ENCODE assay signal across 35 cellular contexts in genomic region chr12:116563262-116563661, GRCh38.
"Had no signal": no experiment of that assay in that cellular context is flagged by ENCODE, and none has a peak within 500 bp of the region (broad histone marks: within the 10 kb centered on the region; RNA-seq: fewer than 3 reads in every experiment).

No MANE protein-coding gene starts in this region.

- H3K4me3 ChIP-seq: breast epithelium, pancreas, prostate gland, sigmoid colon, thoracic aorta, uterus had no signal

- H3K9me3 Mint-ChIP-seq: activated naive CD4-positive, alpha-beta T cell treated with anti-CD3 and anti-CD28 coated beads, Interleukin-2, amount 50 U/mL, for 24 hours had no signal

- DNase-seq: activated CD4-positive, alpha-beta T cell treated with anti-CD3 and anti-CD28 coated beads for 48 hours; activated CD4-positive, alpha-beta T cell treated with anti-CD3 and anti-CD28 coated beads, Interleukin-2, amount 50 U/mL, for 48 hours; activated CD8-positive, alpha-beta memory T cell treated with anti-CD3 and anti-CD28 coated beads, Interleukin-2, amount 50 U/mL, for 48 hours; activated naive CD8-positive, alpha-beta T cell treated with anti-CD3 and anti-CD28 coated beads, Interleukin-2, amount 50 U/mL, for 24 hours; activated T-cell treated with anti-CD3 and anti-CD28 coated beads, Interleukin-2, amount 50 U/mL, for 24 hours; amygdala; central memory CD4-positive, alpha-beta T cell; foreskin fibroblast; head of caudate nucleus; hypothalamus; immature natural killer cell; kidney; left colon; midbrain; naive thymus-derived CD4-positive, alpha-beta T cell; nucleus accumbens; pancreas; retina; sigmoid colon; small intestine; stimulated activated CD4-positive, alpha-beta T cell treated with anti-CD3 and anti-CD28 coated beads, Interleukin-4, amount 100 ng/mL, for 24 hours; T-helper 2 cell; uterus had no signal

- H3K36me3 ChIP-seq: breast epithelium, pancreas, prostate gland, sigmoid colon, thoracic aorta, uterus had no signal

- H3K27ac ChIP-seq: breast epithelium, pancreas, prostate gland, sigmoid colon, thoracic aorta, uterus, VCaP had no signal

- H3K27me3 Mint-ChIP-seq: activated naive CD4-positive, alpha-beta T cell treated with anti-CD3 and anti-CD28 coated beads, Interleukin-2, amount 50 U/mL, for 24 hours; activated T-cell treated with anti-CD3 and anti-CD28 coated beads, Interleukin-2, amount 50 U/mL, for 24 hours; memory B cell; stimulated activated naive CD8-positive, alpha-beta T cell treated with anti-CD3 and anti-CD28 coated beads, Interleukin-15, Interleukin-2, amounts not matched to agents 100 ng/mL and 50 ng/mL, for 24 hours; type B pancreatic cell had no signal

- H3K9me3 ChIP-seq: breast epithelium, pancreas, prostate gland had no signal

- H3K4me1 ChIP-seq: prostate gland, uterus had no signal

- H3K36me3 Mint-ChIP-seq: activated naive CD4-positive, alpha-beta T cell treated with anti-CD3 and anti-CD28 coated beads, Interleukin-2, amount 50 U/mL, for 24 hours had no signal

- H3K4me3 Mint-ChIP-seq: activated naive CD4-positive, alpha-beta T cell treated with anti-CD3 and anti-CD28 coated beads, Interleukin-2, amount 50 U/mL, for 24 hours; activated naive CD8-positive, alpha-beta T cell treated with anti-CD3 and anti-CD28 coated beads, Interleukin-2, amount 50 U/mL, for 24 hours; activated T-cell treated with anti-CD3 and anti-CD28 coated beads, Interleukin-2, amount 50 U/mL, for 24 hours; immature natural killer cell; memory B cell; naive thymus-derived CD4-positive, alpha-beta T cell; stimulated activated effector memory CD8-positive, alpha-beta T cell treated with anti-CD3 and anti-CD28 coated beads, Interleukin-12 subunit alpha, Interleukin-12 subunit beta, amount 100 ng/mL, for 72 hours; stimulated activated naive CD8-positive, alpha-beta T cell treated with anti-CD3 and anti-CD28 coated beads, Interleukin-15, Interleukin-2, amounts not matched to agents 100 ng/mL and 50 ng/mL, for 24 hours; type B pancreatic cell had no signal

- H3K27ac Mint-ChIP-seq: activated naive CD4-positive, alpha-beta T cell treated with anti-CD3 and anti-CD28 coated beads, Interleukin-2, amount 50 U/mL, for 24 hours; activated naive CD8-positive, alpha-beta T cell treated with anti-CD3 and anti-CD28 coated beads, Interleukin-2, amount 50 U/mL, for 24 hours; activated T-cell treated with anti-CD3 and anti-CD28 coated beads, Interleukin-2, amount 50 U/mL, for 24 hours; activated T-helper 2 cell treated with anti-CD3 and anti-CD28 coated beads, Interferon-gamma antibody, Interleukin-2, Interleukin-4, amounts not matched to agents 10 μg/mL and 5 μg/mL and 100 μg/mL, durations not matched to agents 14 hours and 24 hours and 36 hours; immature natural killer cell; memory B cell; stimulated activated effector memory CD8-positive, alpha-beta T cell treated with anti-CD3 and anti-CD28 coated beads, Interleukin-12 subunit alpha, Interleukin-12 subunit beta, amount 100 ng/mL, for 72 hours; stimulated activated naive CD8-positive, alpha-beta T cell treated with anti-CD3 and anti-CD28 coated beads, Interleukin-15, Interleukin-2, amounts not matched to agents 100 ng/mL and 50 ng/mL, for 24 hours; type B pancreatic cell had no signal

- ATAC-seq: activated CD4-positive, CD25-positive, alpha-beta regulatory T cell treated with anti-CD3 and anti-CD28 coated beads, Interleukin-2, amount 50 U/mL, for 24 hours; activated naive CD8-positive, alpha-beta T cell treated with anti-CD3 and anti-CD28 coated beads, Interleukin-2, amount 50 U/mL, for 24 hours; esophagus mucosa; left colon; naive thymus-derived CD4-positive, alpha-beta T cell; pancreas; stimulated activated effector memory CD8-positive, alpha-beta T cell treated with anti-CD3 and anti-CD28 coated beads, Interleukin-12 subunit alpha, Interleukin-12 subunit beta, amount 100 ng/mL, for 72 hours had no signal
